In genomic region chr18:57781128-57781463, GRCh38 we compare ENCODE assay signal across 11 cellular contexts. TPM values are rescaled to one million over a fixed set of nuclear protein-coding genes. Genes with fewer than 3 reads are reported as not detected.
DNase-seq lines count a peak whose midpoint lies in the region; ATAC-seq and TF ChIP-seq lines count a peak whose summit lies in the region.
"Had no signal": no experiment of that assay in that cellular context is flagged by ENCODE, and none has a peak within 500 bp of the region (broad histone marks: within the 10 kb centered on the region; RNA-seq: fewer than 3 reads in every experiment).

No MANE protein-coding gene starts in this region.

- H3K4me1 ChIP-seq in Panc1 (ENCODE audit: control insufficient read depth, insufficient read depth, low read length) (peaks cover 18% of the 10 kb centered on the region), hepatocyte (ENCODE audit: insufficient read depth) (peaks cover 11% of the 10 kb centered on the region)

- H3K36me3 ChIP-seq in Panc1 (ENCODE audit: control insufficient read depth, insufficient read depth, low read length) (no peaks in the 10 kb centered on the region), hepatocyte (replicated peaks; ENCODE audit: insufficient read depth, low read depth) (no peaks in the 10 kb centered on the region)

- no TSS peak for BruUV-seq in Panc1 (replicated peaks; lab: Mats Ljungman, UMichigan)

- no peaks in the 10 kb centered on the region for H3K36me3 Mint-ChIP-seq in stimulated activated effector memory CD8-positive, alpha-beta T cell treated with anti-CD3 and anti-CD28 coated beads, Interleukin-12 subunit alpha, Interleukin-12 subunit beta, amount 100 ng/mL, for 72 hours

- no peak overlapping the region for H3K27ac Mint-ChIP-seq in stimulated activated effector memory CD8-positive, alpha-beta T cell treated with anti-CD3 and anti-CD28 coated beads, Interleukin-12 subunit alpha, Interleukin-12 subunit beta, amount 100 ng/mL, for 72 hours
- H3K27ac Mint-ChIP-seq: activated naive CD8-positive, alpha-beta T cell treated with anti-CD3 and anti-CD28 coated beads, Interleukin-2, amount 50 U/mL, for 24 hours had no signal

- no peaks in the 10 kb centered on the region for H3K9me3 ChIP-seq in Panc1 (ENCODE audit: control insufficient read depth, insufficient read depth, low read depth, low read length)
- H3K9me3 ChIP-seq in hepatocyte (ENCODE audit: low read depth) = no peaks in the 10 kb centered on the region

- CTCF ChIA-PET in Panc1 (lab: Charles Lee) = no interaction called here

- no peaks in the 10 kb centered on the region for H4K20me1 ChIP-seq in hepatocyte (ENCODE audit: insufficient read depth, poor library complexity, severe bottlenecking)

- no peak overlapping the region for H3K4me3 Mint-ChIP-seq in stimulated activated effector memory CD8-positive, alpha-beta T cell treated with anti-CD3 and anti-CD28 coated beads, Interleukin-12 subunit alpha, Interleukin-12 subunit beta, amount 100 ng/mL, for 72 hours
- H3K4me3 Mint-ChIP-seq: activated naive CD8-positive, alpha-beta T cell treated with anti-CD3 and anti-CD28 coated beads, Interleukin-2, amount 50 U/mL, for 24 hours had no signal

- no peak overlapping the region for H3K4me3 ChIP-seq in Panc1 (ENCODE audit: low read depth in 2 of 2, low read length in 2 of 2)
- no peak overlapping the region for H3K4me3 ChIP-seq in hepatocyte
- no peak overlapping the region for H3K4me3 ChIP-seq in skin epidermis

- H2AFZ ChIP-seq in hepatocyte = no peak overlapping the region

- H3K27me3 ChIP-seq in Panc1 (ENCODE audit: control insufficient read depth, insufficient read depth, low read length) = no peaks in the 10 kb centered on the region
- no peaks in the 10 kb centered on the region for H3K27me3 ChIP-seq in hepatocyte

- POLR2A ChIA-PET in Panc1 (lab: Charles Lee) = no interaction called here

- TF ChIP-seq CTCF in Panc1 (IDR thresholded peaks at IDR 0.05) (no peak), hepatocyte (IDR thresholded peaks at IDR 0.05; ENCODE audit: poor library complexity) (no peak)

- H3K4me2 ChIP-seq in hepatocyte = peak overlapping the region; percentile 19

- WGBS in hepatocyte (ENCODE audit: low lambda C conversion rate, missing lambda C conversion rate) = 66% methylated on average over 2 of the region's 2 CpGs

- ATAC-seq in GM19372 (IDR thresholded peaks at IDR 0.05; ENCODE audit: low read depth, unreplicated experiment) (peak; percentile 9), Panc1 (no peak), sciatic nerve (no peak), GM19351 (IDR thresholded peaks at IDR 0.05; ENCODE audit: unreplicated experiment) (no peak)
- ATAC-seq in stimulated activated effector memory CD8-positive, alpha-beta T cell treated with anti-CD3 and anti-CD28 coated beads, Interleukin-12 subunit alpha, Interleukin-12 subunit beta, amount 100 ng/mL, for 72 hours = no peak
- ATAC-seq: activated naive CD8-positive, alpha-beta T cell treated with anti-CD3 and anti-CD28 coated beads, Interleukin-2, amount 50 U/mL, for 24 hours had no signal

- intact Hi-C loops in Panc1 (cut with micrococcal nuclease; ENCODE audit: unreplicated experiment) = no loop called here
- intact Hi-C loops in sciatic nerve (cut with DNase I) = no loop called here

- peaks cover 84% of the 10 kb centered on the region for H3K79me2 ChIP-seq in hepatocyte

- H3K9me2 ChIP-seq in hepatocyte (replicated peaks; ENCODE audit: insufficient read depth) = no peaks in the 10 kb centered on the region

- H3K27ac ChIP-seq in Panc1 (ENCODE audit: low read length) = peak overlapping the region; percentile 76
- H3K27ac ChIP-seq in hepatocyte = peak overlapping the region; percentile 73
- H3K27ac ChIP-seq in skin epidermis = peak overlapping the region in 12 of 21 experiments; percentile 1 to 87 (median 50)

- H3K4me1 Mint-ChIP-seq in stimulated activated effector memory CD8-positive, alpha-beta T cell treated with anti-CD3 and anti-CD28 coated beads, Interleukin-12 subunit alpha, Interleukin-12 subunit beta, amount 100 ng/mL, for 72 hours = peaks cover 5% of the 10 kb centered on the region

- no peaks in the 10 kb centered on the region for H3K9me3 Mint-ChIP-seq in stimulated activated effector memory CD8-positive, alpha-beta T cell treated with anti-CD3 and anti-CD28 coated beads, Interleukin-12 subunit alpha, Interleukin-12 subunit beta, amount 100 ng/mL, for 72 hours
- H3K9me3 Mint-ChIP-seq: activated naive CD8-positive, alpha-beta T cell treated with anti-CD3 and anti-CD28 coated beads, Interleukin-2, amount 50 U/mL, for 24 hours had no signal

- DNase-seq in Panc1 (ENCODE audit: low read depth, low spot score) (no peak), hepatocyte (ENCODE audit: low spot score) (no peak), sciatic nerve (ENCODE audit: low spot score) (no peak), NCI-H2029 (lab: John Stamatoyannopoulos, UW) (no peak)
- no peak for DNase-seq in stimulated activated effector memory CD8-positive, alpha-beta T cell treated with anti-CD3 and anti-CD28 coated beads, Interleukin-12 subunit alpha, Interleukin-12 subunit beta, amount 100 ng/mL, for 72 hours (ENCODE audit: low spot score in 2 of 2)
- DNase-seq: activated naive CD8-positive, alpha-beta T cell treated with anti-CD3 and anti-CD28 coated beads, Interleukin-2, amount 50 U/mL, for 24 hours; NCI-H524 treated with DMSO at 0.1 percent for 48 hours had no signal

- in situ Hi-C loops in Panc1 (cut with HindIII; ENCODE audit: low pct_unique_long_range_greater_than_20kb, low sequenced_read_pairs) = no loop called here

RNA-seq across cellular contexts. Expression of gene ATP8B1, which starts 22.0 kb away (rescaled TPM):
- total RNA-seq in Panc1 (2021; ENCODE audit: unreplicated experiment) = 12.5 TPM
- polyA plus RNA-seq in Panc1 (2012; ENCODE audit: insufficient read length) = 6.0 TPM
- total RNA-seq in hepatocyte = 36.5 and 38.4 TPM in 2 replicates
- polyA plus RNA-seq in hepatocyte = 7.9 TPM in 2 replicates
- 10.5 TPM for total RNA-seq in sciatic nerve
- total RNA-seq: T-helper 1 cell treated with Interleukin-12 subunit alpha and Interleukin-12 subunit beta and Interleukin-4 antibody, amounts not matched to agents 30 ng/mL and 1 ng/mL, for 36 hours had no signal
